8 cellular contexts compared by ENCODE assay signal in genomic region chr1:94927405-94928175, GRCh38. TPM values are rescaled to one million over a fixed set of nuclear protein-coding genes. Genes with fewer than 3 reads are reported as not detected.
A peak's percentile ranks its signal among the peaks of the same experiment; 100 is the strongest.
DNase-seq lines count a peak whose midpoint lies in the region; ATAC-seq and TF ChIP-seq lines count a peak whose summit lies in the region.

No MANE protein-coding gene starts in this region.

- no peak for TF ChIP-seq POLR2A in right lobe of liver (IDR thresholded peaks at IDR 0.05)

- H3K9me3 ChIP-seq in right lobe of liver = no peaks in the 10 kb centered on the region

- peak overlapping the region; percentile 97 for H3K4me3 Mint-ChIP-seq in MCF 10A (ENCODE audit: unreplicated experiment)

- POLR2A ChIA-PET in MCF 10A (lab: Yijun Ruan, JAX) = interaction anchor here (0.6 to 1.5 kb wide), 4 partner anchors 30 to 93 kb away, joined by 3 to 9 read pairs (median 4); no protein-coding TSS in a partner anchor

- peaks cover 22% of the 10 kb centered on the region for H3K4me1 Mint-ChIP-seq in MCF 10A (ENCODE audit: insufficient read depth, unreplicated experiment)

- H3K27me3 Mint-ChIP-seq in MCF 10A (ENCODE audit: insufficient read depth, unreplicated experiment) = no peaks in the 10 kb centered on the region

- ATAC-seq in GM19043 (IDR thresholded peaks at IDR 0.05; ENCODE audit: low read depth, unreplicated experiment) = peak; percentile 15
- peak; percentile 17 to 48 (median 40) for ATAC-seq in right lobe of liver
- no peak for ATAC-seq in GM18861 (IDR thresholded peaks at IDR 0.05; ENCODE audit: unreplicated experiment)

- no peaks in the 10 kb centered on the region for H3K36me3 Mint-ChIP-seq in MCF 10A (ENCODE audit: insufficient read depth, unreplicated experiment)

- CTCF ChIA-PET in MCF 10A (lab: Yijun Ruan, JAX) = interaction anchor here (0.5 to 1.1 kb wide), 2 partner anchors 64 to 73 kb away, joined by 3 read pairs; no protein-coding TSS in a partner anchor

- peaks cover 0 to 47% (median 7%) of the 10 kb centered on the region in 4 donors for H3K4me1 ChIP-seq in right lobe of liver

- BruUV-seq in MCF 10A (replicated peaks; lab: Mats Ljungman, UMichigan) = TSS peak; percentile 27

- WGBS in right lobe of liver (ENCODE audit: insufficient coverage, low coverage, low lambda C conversion rate, missing lambda C conversion rate) = 14% methylated on average over 15 of the region's 40 CpGs

- intact Hi-C loops in MCF 10A (cut with micrococcal nuclease) = loop anchor here (2.0 to 10.0 kb wide), 2 partner anchors 47 to 57 kb away; no protein-coding TSS in a partner anchor
- intact Hi-C loops in right lobe of liver (cut with DNase I) = no loop called here

- DNase-seq in AG08396 (ENCODE audit: low spot score) = peak; percentile 38
- DNase-seq in NCI-H2107 treated with DMSO at 0.1 percent for 48 hours (lab: John Stamatoyannopoulos, UW; ENCODE audit: unreplicated experiment) = peak; percentile 62
- no peak for DNase-seq in MCF 10A (ENCODE audit: unreplicated experiment)
- peak in 2 of 3 donors; percentile 77 to 82 for DNase-seq in right lobe of liver
- peak in 34 of 49 donors; percentile 20 to 83 (median 60) for DNase-seq in substantia nigra (lab: John Stamatoyannopoulos, UW)
- DNase-seq in amniotic stem cell (lab: John Stamatoyannopoulos, UW) = no peak

- peak overlapping the region; percentile 64 to 81 (median 71) for H3K4me3 ChIP-seq in right lobe of liver

- no peak overlapping the region for H3K27ac Mint-ChIP-seq in MCF 10A (ENCODE audit: low read depth, unreplicated experiment)

- no peak for TF ChIP-seq CTCF in MCF 10A (IDR thresholded peaks at IDR 0.05; ENCODE audit: unreplicated experiment)
- TF ChIP-seq CTCF in right lobe of liver (IDR thresholded peaks at IDR 0.05) = no peak

- no peaks in the 10 kb centered on the region for H3K27me3 ChIP-seq in right lobe of liver

- H3K9me3 Mint-ChIP-seq in MCF 10A (ENCODE audit: unreplicated experiment) = no peaks in the 10 kb centered on the region

- peak overlapping the region; percentile 94 to 99 (median 98) for H3K27ac ChIP-seq in right lobe of liver
- peak overlapping the region; percentile 97 for H3K27ac ChIP-seq in substantia nigra (ENCODE audit: low read depth, low read length, poor library complexity, severe bottlenecking)

- H3K36me3 ChIP-seq in right lobe of liver = peaks cover 0 to 2% (median 0%) of the 10 kb centered on the region in 4 donors

RNA-seq across cellular contexts. Expression of gene CNN3, which starts 0.7 kb away (rescaled TPM):
- total RNA-seq in MCF 10A (2022) (44.5 and 48.2 TPM in 2 replicates), right lobe of liver (100 to 1,000 TPM in 2 of 6 experiments, 10 to 100 TPM in 4; 90.5 to 125 (median 99.3) TPM)

Comparison
In these comparisons a context has a peak if more than half of its experiments do, and no peak if none do; other contexts are left out.
1. DNase-seq: peak in AG08396 (single experiment), NCI-H2107 treated with DMSO at 0.1 percent for 48 hours (single experiment), right lobe of liver (2 of 3) and substantia nigra (34 of 49); none in MCF 10A (single experiment) and amniotic stem cell (single experiment).